ENCODE assay signal across 7 cellular contexts in genomic region chr9:113621309-113621791, GRCh38.
DNase-seq lines count a peak whose midpoint lies in the region; ATAC-seq, FAIRE-seq and TF ChIP-seq lines count a peak whose summit lies in the region.

No MANE protein-coding gene starts in this region.

- no peak overlapping the region for H3K4me3 ChIP-seq in HUES64 (ENCODE audit: low read length)
- H3K4me3 ChIP-seq in coronary artery = peak overlapping the region; percentile 25
- H3K4me3 ChIP-seq in HepG2 (replicated peaks in 1 of 3; ENCODE audit: insufficient read depth in 1 of 3, low read depth in 2 of 3, low read length in 3 of 3) = no peak overlapping the region
- no peak overlapping the region for H3K4me3 ChIP-seq in thyroid gland (replicated peaks in 1 of 3)
- H3K4me3 ChIP-seq in MM.1S (ENCODE audit: low read length) = no peak overlapping the region

- TF ChIP-seq CTCF in coronary artery (IDR thresholded peaks at IDR 0.05) (no peak), HepG2 (CRISPR knock-in tag; IDR thresholded peaks at IDR 0.05) (no peak), thyroid gland (IDR thresholded peaks at IDR 0.05) (no peak), MM.1S (IDR thresholded peaks at IDR 0.05; ENCODE audit: low read length) (no peak)

- no peaks in the 10 kb centered on the region for H3K36me3 ChIP-seq in HUES64 (ENCODE audit: insufficient read depth, low read length)
- no peaks in the 10 kb centered on the region for H3K36me3 ChIP-seq in HepG2 (replicated peaks in 1 of 2; ENCODE audit: control insufficient read depth in 1 of 2, insufficient read depth in 2 of 2, low read length in 2 of 2)
- no peaks in the 10 kb centered on the region for H3K36me3 ChIP-seq in thyroid gland
- no peaks in the 10 kb centered on the region for H3K36me3 ChIP-seq in MM.1S (replicated peaks; ENCODE audit: insufficient read depth, low read length)

- H3K9ac ChIP-seq in HUES64 (ENCODE audit: low read depth, low read length) = peak overlapping the region; percentile 45; the same call in 1 of the 2 replicates
- no peak overlapping the region for H3K9ac ChIP-seq in HepG2 (ENCODE audit: insufficient read depth, low read depth, low read length)
- no peak overlapping the region for H3K9ac ChIP-seq in MM.1S (ENCODE audit: low read length)

- ATAC-seq in HepG2 = no peak

- no peaks in the 10 kb centered on the region for H4K20me1 ChIP-seq in HepG2 (ENCODE audit: insufficient read depth, low read length)
- no peaks in the 10 kb centered on the region for H4K20me1 ChIP-seq in MM.1S (ENCODE audit: insufficient read depth, low read length)

- H3K9me2 ChIP-seq in MM.1S (replicated peaks; ENCODE audit: insufficient read depth, low read length) = no peaks in the 10 kb centered on the region

- H3K4me1 ChIP-seq in HUES64 (ENCODE audit: insufficient read depth, low read length) (peaks cover 40% of the 10 kb centered on the region), HepG2 (ENCODE audit: insufficient read depth, low read length) (peaks cover 65% of the 10 kb centered on the region), thyroid gland (peaks cover 23 to 38% of the 10 kb centered on the region in 2 donors), MM.1S (ENCODE audit: low read length) (no peaks in the 10 kb centered on the region)

- H3K27ac ChIP-seq in HUES64 (ENCODE audit: low read depth, low read length) (peak overlapping the region; percentile 77), coronary artery (peak overlapping the region; percentile 75 to 92), HepG2 (ENCODE audit: extremely low read length, insufficient read depth, low read length) (no peak overlapping the region), thyroid gland (peak overlapping the region; percentile 77 to 88 (median 88)), MM.1S (ENCODE audit: low read length) (no peak overlapping the region)

- FAIRE-seq in HepG2 (lab: Jason Lieb, UNC) (no peak), GM12891 (lab: Jason Lieb, UNC) (no peak)

- H3K79me2 ChIP-seq in HepG2 (ENCODE audit: insufficient read depth, low read length) (no peaks in the 10 kb centered on the region), MM.1S (ENCODE audit: low read length) (no peaks in the 10 kb centered on the region)

- CTCF ChIA-PET in HepG2 (lab: Yijun Ruan, JAX; ENCODE audit: low intra/inter-chr PET ratio, low total read pairs) = no interaction called here

- intact Hi-C loops in HepG2 (cut with micrococcal nuclease; ENCODE audit: unreplicated experiment) = no loop called here
- intact Hi-C loops in thyroid gland (cut with DNase I) = no loop called here

- WGBS in HUES64 = 59% methylated on average over 14 of the region's 14 CpGs
- 75% methylated on average over 11 of the region's 14 CpGs for WGBS in HepG2 (ENCODE audit: low lambda C conversion rate)
- 15 to 25% methylated on average over 13 to 14 of the region's 14 CpGs for WGBS in thyroid gland, 2 donors

- TF ChIP-seq POLR2A in HepG2 (IDR thresholded peaks at IDR 0.05; ENCODE audit: insufficient read depth in 1 of 2, low read depth in 2 of 2, low read length in 2 of 2) (no peak), thyroid gland (IDR thresholded peaks at IDR 0.05) (peak in 1 of 2 donors; percentile 16), GM12891 (IDR thresholded peaks at IDR 0.05; ENCODE audit: low read depth, low read length) (no peak)

- in situ Hi-C loops in HepG2 (cut with HindIII; ENCODE audit: extremely low pct_ligation_motif_present, low pct_unique_long_range_greater_than_20kb) = no loop called here

- H3K27me3 ChIP-seq in HUES64 (ENCODE audit: insufficient read depth, low read length) (no peaks in the 10 kb centered on the region), HepG2 (ENCODE audit: control insufficient read depth in 1 of 2, insufficient read depth in 2 of 2, low read length in 2 of 2) (peaks cover 0 to 25% of the 10 kb centered on the region in 2 experiments; a peak in 2 of 5 replicates), thyroid gland (no peaks in the 10 kb centered on the region), MM.1S (replicated peaks; ENCODE audit: insufficient read depth, low read length) (no peaks in the 10 kb centered on the region; the same call in 1 of the 2 replicates)

- H3F3A ChIP-seq in MM.1S (ENCODE audit: insufficient read depth, low read length) = no peaks in the 10 kb centered on the region

- TF ChIP-seq RAD21 in HepG2 (CRISPR knock-in tag; IDR thresholded peaks at IDR 0.05) = no peak

- H2AFZ ChIP-seq in HepG2 (ENCODE audit: low read length) (no peak overlapping the region), MM.1S (ENCODE audit: low read length) (no peak overlapping the region)

- POLR2A ChIA-PET in HepG2 (lab: Yijun Ruan, JAX) = interaction anchor here (1.6 kb wide), 1 partner anchor 29 kb away, joined by 5 read pairs; no protein-coding TSS in a partner anchor

- no peak for TF ChIP-seq EP300 in HepG2 (IDR thresholded peaks at IDR 0.05; ENCODE audit: low read depth in 2 of 2, low read length in 2 of 2)
- no peak for TF ChIP-seq EP300 in HepG2 (CRISPR knock-in tag; IDR thresholded peaks at IDR 0.05; ENCODE audit: borderline replicate concordance)

- peak; percentile 93 for DNase-seq in coronary artery (ENCODE audit: low spot score)
- no peak for DNase-seq in HepG2 (ENCODE audit: low spot score)
- peak; percentile 89 for DNase-seq in thyroid gland
- no peak for DNase-seq in GM12891 (ENCODE audit: insufficient read length, low spot score)
- DNase-seq in NOMO-1 (lab: John Stamatoyannopoulos, UW; ENCODE audit: unreplicated experiment in 2 of 2) = no peak
- no peak for DNase-seq in MM.1S

- H3K9me3 ChIP-seq in HUES64 (ENCODE audit: insufficient read depth, low read depth, low read length) = no peaks in the 10 kb centered on the region
- no peaks in the 10 kb centered on the region for H3K9me3 ChIP-seq in HepG2 (ENCODE audit: low read length)
- H3K9me3 ChIP-seq in thyroid gland = no peaks in the 10 kb centered on the region
- no peaks in the 10 kb centered on the region for H3K9me3 ChIP-seq in MM.1S (replicated peaks; ENCODE audit: insufficient read depth, low read length)

- H3K4me2 ChIP-seq in HepG2 (ENCODE audit: low read depth, low read length) = no peak overlapping the region; the same call in 1 of the 2 replicates
- no peak overlapping the region for H3K4me2 ChIP-seq in MM.1S (ENCODE audit: low read depth, low read length)

- no TSS peak for BruUV-seq in HepG2 (replicated peaks; lab: Mats Ljungman, UMichigan)

TF ChIP-seq in HepG2, 621 proteins besides CTCF, POLR2A, EP300 and RAD21 (continues in another document):
- no peak for TF ChIP-seq FOXM1 (CRISPR knock-in tag; IDR thresholded peaks at IDR 0.05)
- no peak for TF ChIP-seq NPAS2 (CRISPR knock-in tag; IDR thresholded peaks at IDR 0.05; ENCODE audit: borderline replicate concordance)
- TF ChIP-seq TFE3 (CRISPR knock-in tag; IDR thresholded peaks at IDR 0.05) = no peak
- peak; percentile 57; the same call in 1 of the 2 replicates for TF ChIP-seq ZNF768 (CRISPR knock-in tag; IDR thresholded peaks at IDR 0.05)
- TF ChIP-seq PHF21A (CRISPR knock-in tag; IDR thresholded peaks at IDR 0.05) = 0 out of 2 replicates have a peak, but pooled peaks have one; percentile 2
- TF ChIP-seq ZSCAN30 (CRISPR knock-in tag; IDR thresholded peaks at IDR 0.05) = no peak

TF ChIP-seq in GM12891, 5 proteins besides CTCF, POLR2A, EP300 and RAD21:
- TF ChIP-seq TAF1 (IDR thresholded peaks at IDR 0.05; ENCODE audit: low read depth, low read length) (no peak), POU2F2 (IDR thresholded peaks at IDR 0.05; ENCODE audit: low read depth, low read length) (no peak), PAX5 (IDR thresholded peaks at IDR 0.05; ENCODE audit: insufficient read depth, low read length, severe bottlenecking) (no peak), POLR2AphosphoS5 (IDR thresholded peaks at IDR 0.05; ENCODE audit: low read depth, low read length) (no peak)

Comparison
In these comparisons a context has a peak if more than half of its experiments do, and no peak if none do; other contexts are left out.
1. H3K27ac ChIP-seq: peak in HUES64 (single experiment), coronary artery (2 of 2) and thyroid gland (3 of 3); none in HepG2 (single experiment) and MM.1S (single experiment).
2. DNase-seq: peak in coronary artery (single experiment) and thyroid gland (2 of 2); none in HepG2 (single experiment), GM12891 (single experiment), NOMO-1 (0 of 2) and MM.1S (single experiment).